ENCODE assay signal across 8 cellular contexts in the genomic region with DNA sequence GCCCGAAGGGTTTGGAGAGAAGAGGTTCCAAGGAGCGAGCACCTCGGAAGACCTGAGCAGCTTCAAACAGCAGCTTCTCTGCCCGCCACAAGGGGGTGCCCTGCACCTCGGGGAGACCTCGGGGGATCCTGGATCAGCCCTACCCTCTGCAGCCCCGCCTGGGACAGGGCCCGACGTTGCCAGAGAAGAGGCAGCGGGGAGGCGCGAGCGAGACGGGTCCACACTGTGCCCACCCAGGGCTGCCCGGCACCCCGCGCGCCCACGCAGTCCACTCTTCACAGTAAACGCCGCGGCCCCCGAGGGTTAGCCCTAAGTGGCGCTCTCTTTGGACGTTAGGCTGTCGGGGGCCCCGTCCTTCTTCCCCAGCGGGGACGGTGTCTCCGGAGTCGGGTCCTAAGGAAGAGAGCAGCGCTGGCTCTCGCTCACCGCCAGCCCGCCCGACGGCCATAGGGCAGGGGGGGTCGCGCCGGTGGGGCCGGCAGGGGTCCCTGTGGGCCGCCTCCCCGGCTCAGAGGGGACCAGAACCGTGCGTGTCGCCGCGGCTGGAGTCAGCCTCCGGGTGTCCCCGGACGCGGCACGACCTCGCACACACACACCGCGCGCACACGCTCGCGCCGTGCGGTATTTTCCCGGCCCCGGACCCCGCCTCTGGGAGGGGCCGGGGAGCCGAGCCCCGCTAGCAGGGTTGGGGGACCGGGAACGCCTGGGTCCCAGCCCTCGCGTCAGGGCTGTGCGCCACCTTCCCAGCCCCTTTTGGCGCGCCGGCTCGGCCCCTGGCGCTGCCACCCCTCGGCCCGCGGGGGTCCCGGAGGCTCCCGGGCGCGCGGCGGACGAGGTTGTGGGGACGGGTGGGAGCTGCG. TPM values are rescaled to one million over a fixed set of nuclear protein-coding genes. Genes with fewer than 3 reads are reported as not detected.
DNase-seq lines count a peak whose midpoint lies in the region; ATAC-seq and TF ChIP-seq lines count a peak whose summit lies in the region.

No MANE protein-coding gene starts in this region.

- no peaks in the 10 kb centered on the region for H3K36me3 Mint-ChIP-seq in activated T-cell treated with anti-CD3 and anti-CD28 coated beads, Interleukin-2, amount 50 U/mL, for 72 hours (ENCODE audit: insufficient read depth in 2 of 2)

- H2BK120ac ChIP-seq in neuronal stem cell (ENCODE audit: low read depth, low read length) = no peak overlapping the region

- H3K27me3 ChIP-seq in neuronal stem cell (ENCODE audit: control insufficient read depth in 3 of 3, insufficient read depth in 3 of 3, low read depth in 1 of 3, low read length in 3 of 3) (peaks cover 30 to 98% (median 66%) of the 10 kb centered on the region in 3 experiments), suprapubic skin (peaks cover 83% of the 10 kb centered on the region)

- peak overlapping the region; percentile 94 for H3K4me2 ChIP-seq in neuronal stem cell (ENCODE audit: insufficient read depth, low read length, poor library complexity, severe bottlenecking)

- peak overlapping the region; percentile 23 to 50 for H3K4me3 Mint-ChIP-seq in activated T-cell treated with anti-CD3 and anti-CD28 coated beads, Interleukin-2, amount 50 U/mL, for 72 hours

- no peaks in the 10 kb centered on the region for H3K9me3 Mint-ChIP-seq in activated T-cell treated with anti-CD3 and anti-CD28 coated beads, Interleukin-2, amount 50 U/mL, for 72 hours

- H3K18ac ChIP-seq in neuronal stem cell (ENCODE audit: low read length) = peak overlapping the region; percentile 84

- H2AFZ ChIP-seq in neuronal stem cell (ENCODE audit: low read length) = peak overlapping the region; percentile 95

- H2BK12ac ChIP-seq in neuronal stem cell (ENCODE audit: low read length) = no peak overlapping the region

- peak; percentile 83 for ATAC-seq in activated T-cell treated with anti-CD3 and anti-CD28 coated beads, Interleukin-2, amount 50 U/mL, for 72 hours (replicated peaks in 1 of 2)

- TF ChIP-seq EP300 in suprapubic skin (IDR thresholded peaks at IDR 0.05) = no peak

- H3K27me3 Mint-ChIP-seq in activated T-cell treated with anti-CD3 and anti-CD28 coated beads, Interleukin-2, amount 50 U/mL, for 72 hours (ENCODE audit: low read depth) = peaks cover 62% of the 10 kb centered on the region

- TF ChIP-seq POLR2A in suprapubic skin (IDR thresholded peaks at IDR 0.05) = no peak

- no peak overlapping the region for H4K91ac ChIP-seq in neuronal stem cell (ENCODE audit: low read depth, low read length, poor library complexity)

- H3K4me1 ChIP-seq in neuronal stem cell (ENCODE audit: control insufficient read depth in 2 of 2, insufficient read depth in 1 of 2, low read depth in 1 of 2, low read length in 2 of 2) = peaks cover 3% of the 10 kb centered on the region in 2 donors
- H3K4me1 ChIP-seq in suprapubic skin = peaks cover 42% of the 10 kb centered on the region

- DNase-seq in GDM1 (lab: John Stamatoyannopoulos, UW) (peak; percentile 19), HK-2 (ENCODE audit: unreplicated experiment) (peak; percentile 55), OCI-M1 (lab: John Stamatoyannopoulos, UW) (peak; percentile 58), fibroblast of the aortic adventitia (ENCODE audit: low read depth) (peak; percentile 28), neuronal stem cell (ENCODE audit: low spot score) (peak; percentile 59), suprapubic skin (ENCODE audit: low spot score in 2 of 2) (peak in 1 of 2 donors; percentile 72), T1000 (lab: John Stamatoyannopoulos, UW) (no peak)
- DNase-seq in activated T-cell treated with anti-CD3 and anti-CD28 coated beads, Interleukin-2, amount 50 U/mL, for 72 hours = peak; percentile 79 to 81

- no peak overlapping the region for H3K14ac ChIP-seq in neuronal stem cell (ENCODE audit: low read length)

- no peak overlapping the region for H3K27ac Mint-ChIP-seq in activated T-cell treated with anti-CD3 and anti-CD28 coated beads, Interleukin-2, amount 50 U/mL, for 72 hours

- peak overlapping the region; percentile 50 for H3K9ac ChIP-seq in neuronal stem cell (ENCODE audit: low read depth, low read length, poor library complexity)

- H2BK5ac ChIP-seq in neuronal stem cell (ENCODE audit: low read length) = peak overlapping the region; percentile 35

- H3K79me1 ChIP-seq in neuronal stem cell (ENCODE audit: low read depth, low read length) = no peaks in the 10 kb centered on the region

- H3K36me3 ChIP-seq in neuronal stem cell (replicated peaks in 1 of 2; ENCODE audit: control insufficient read depth in 2 of 2, insufficient read depth in 2 of 2, low read length in 2 of 2) (no peaks in the 10 kb centered on the region), suprapubic skin (no peaks in the 10 kb centered on the region)

- H3K4me1 Mint-ChIP-seq in activated T-cell treated with anti-CD3 and anti-CD28 coated beads, Interleukin-2, amount 50 U/mL, for 72 hours (ENCODE audit: low read depth) = peaks cover 7% of the 10 kb centered on the region

- H3K9me3 ChIP-seq in neuronal stem cell (replicated peaks in 1 of 2; ENCODE audit: control insufficient read depth in 2 of 2, insufficient read depth in 1 of 2, low read depth in 1 of 2, low read length in 2 of 2) = no peaks in the 10 kb centered on the region
- H3K9me3 ChIP-seq in suprapubic skin = no peaks in the 10 kb centered on the region

- H2AK5ac ChIP-seq in neuronal stem cell (ENCODE audit: low read depth, low read length) = no peak overlapping the region

- WGBS in neuronal stem cell (ENCODE audit: extremely low coverage in 2 of 2, insufficient read length in 2 of 2, insufficient replicate concordance in 1 of 2), 2 donors = no CpG with 5 or more reads among the region's 90 CpGs
- WGBS in suprapubic skin = 0% methylated on average over 17 of the region's 90 CpGs

- TF ChIP-seq CTCF in fibroblast of the aortic adventitia (IDR thresholded peaks at IDR 0.05; ENCODE audit: insufficient read depth, low read length) (peak; percentile 77), suprapubic skin (IDR thresholded peaks at IDR 0.05) (peak; percentile 55 to 80)

- H3K4ac ChIP-seq in neuronal stem cell (ENCODE audit: low read length) = no peak overlapping the region

- no peak overlapping the region for H3K27ac ChIP-seq in neuronal stem cell (replicated peaks; ENCODE audit: low read length)
- no peak overlapping the region for H3K27ac ChIP-seq in suprapubic skin

- no peak overlapping the region for H3K4me3 ChIP-seq in fibroblast of the aortic adventitia (ENCODE audit: low read depth, low read length)
- H3K4me3 ChIP-seq in neuronal stem cell (ENCODE audit: low read length in 2 of 2) = peak overlapping the region; percentile 41 to 86
- peak overlapping the region; percentile 59 for H3K4me3 ChIP-seq in suprapubic skin

- H4K8ac ChIP-seq in neuronal stem cell (ENCODE audit: low read depth, low read length) = no peak overlapping the region

- peak overlapping the region; percentile 69 for H2BK15ac ChIP-seq in neuronal stem cell (ENCODE audit: low read length)

- H3K23ac ChIP-seq in neuronal stem cell (ENCODE audit: low read depth, low read length, poor library complexity) = peak overlapping the region; percentile 48

RNA-seq across cellular contexts. Expression of a gene that starts 0.9 kb away (rescaled TPM):
- total RNA-seq in activated T-cell treated with anti-CD3 and anti-CD28 coated beads, Interleukin-2, amount 50 U/mL, for 72 hours = not detected
- total RNA-seq in fibroblast of the aortic adventitia (ENCODE audit: low replicate concordance) (not detected in 2 replicates), suprapubic skin (1 to 10 TPM; 2.6 to 5.1 (median 3.3) TPM)
- polyA plus RNA-seq in neuronal stem cell (2013, experiment 1 of 2) = 0.20 TPM
- 0.19 TPM for polyA plus RNA-seq in neuronal stem cell (2013, experiment 2 of 2)
